9 cellular contexts compared by ENCODE assay signal in genomic region chr9:76905661-76905983, GRCh38. TPM values are rescaled to one million over a fixed set of nuclear protein-coding genes. Genes with fewer than 3 reads are reported as not detected.
DNase-seq lines count a peak whose midpoint lies in the region; ATAC-seq and TF ChIP-seq lines count a peak whose summit lies in the region.
"Had no signal": no experiment of that assay in that cellular context is flagged by ENCODE, and none has a peak within 500 bp of the region (broad histone marks: within the 10 kb centered on the region; RNA-seq: fewer than 3 reads in every experiment).

No MANE protein-coding gene starts in this region.

- peak overlapping the region; percentile 43 for H3K4me3 ChIP-seq in retinal pigment epithelial cell (ENCODE audit: low read length)
- H3K4me3 ChIP-seq: K562 had no signal

- peaks cover 9% of the 10 kb centered on the region for H3K27me3 Mint-ChIP-seq in glutamatergic neuron (ENCODE audit: unreplicated experiment)
- peaks cover 48% of the 10 kb centered on the region for H3K27me3 Mint-ChIP-seq in activated CD4-positive, alpha-beta memory T cell treated with anti-CD3 and anti-CD28 coated beads, Interleukin-2, amount 10 ng/mL, durations not matched to agents 7 days and 5 days

- DNase-seq in G401 (ENCODE audit: low spot score) (peak; percentile 15), glutamatergic neuron (no peak), retinal pigment epithelial cell (ENCODE audit: low read depth) (no peak), COLO829 (ENCODE audit: low spot score) (no peak), NCI-H128 (lab: John Stamatoyannopoulos, UW; ENCODE audit: unreplicated experiment) (no peak)
- DNase-seq in activated CD4-positive, alpha-beta memory T cell treated with anti-CD3 and anti-CD28 coated beads, Interleukin-2, amount 10 ng/mL, durations not matched to agents 7 days and 5 days, result no peak

- CTCF ChIA-PET in activated CD4-positive, alpha-beta memory T cell treated with anti-CD3 and anti-CD28 coated beads, Interleukin-2, amount 10 ng/mL, durations not matched to agents 7 days and 5 days (lab: Charles Lee), result no interaction called here

- TF ChIP-seq CTCF in VCaP (conservative IDR thresholded peaks at IDR 0.05) (no peak), glutamatergic neuron (IDR thresholded peaks at IDR 0.05; ENCODE audit: partially characterized antibody, unreplicated experiment) (no peak), retinal pigment epithelial cell (conservative IDR thresholded peaks at IDR 0.05; ENCODE audit: low read depth, low read length) (no peak)

- peak overlapping the region; percentile 85 for H3K27ac ChIP-seq in VCaP

- H3K9me3 Mint-ChIP-seq in glutamatergic neuron (ENCODE audit: unreplicated experiment), result peaks cover 6% of the 10 kb centered on the region
- no peaks in the 10 kb centered on the region for H3K9me3 Mint-ChIP-seq in activated CD4-positive, alpha-beta memory T cell treated with anti-CD3 and anti-CD28 coated beads, Interleukin-2, amount 10 ng/mL, durations not matched to agents 7 days and 5 days

- H3K36me3 Mint-ChIP-seq in glutamatergic neuron (ENCODE audit: unreplicated experiment), result no peaks in the 10 kb centered on the region
- H3K36me3 Mint-ChIP-seq in activated CD4-positive, alpha-beta memory T cell treated with anti-CD3 and anti-CD28 coated beads, Interleukin-2, amount 10 ng/mL, durations not matched to agents 7 days and 5 days (ENCODE audit: low read depth), result no peaks in the 10 kb centered on the region

- in situ Hi-C loops in G401 (cut with HindIII; ENCODE audit: low sequenced_read_pairs), result no loop called here

- H3K4me1 Mint-ChIP-seq in glutamatergic neuron (ENCODE audit: low read depth, unreplicated experiment), result peaks cover 22% of the 10 kb centered on the region
- H3K4me1 Mint-ChIP-seq in activated CD4-positive, alpha-beta memory T cell treated with anti-CD3 and anti-CD28 coated beads, Interleukin-2, amount 10 ng/mL, durations not matched to agents 7 days and 5 days, result no peaks in the 10 kb centered on the region

- peak overlapping the region; percentile 70 for H3K27ac Mint-ChIP-seq in glutamatergic neuron (ENCODE audit: unreplicated experiment)
- H3K27ac Mint-ChIP-seq in activated CD4-positive, alpha-beta memory T cell treated with anti-CD3 and anti-CD28 coated beads, Interleukin-2, amount 10 ng/mL, durations not matched to agents 7 days and 5 days, result no peak overlapping the region

- H3K4me3 Mint-ChIP-seq in glutamatergic neuron (ENCODE audit: unreplicated experiment), result peak overlapping the region; percentile 95
- no peak overlapping the region for H3K4me3 Mint-ChIP-seq in activated CD4-positive, alpha-beta memory T cell treated with anti-CD3 and anti-CD28 coated beads, Interleukin-2, amount 10 ng/mL, durations not matched to agents 7 days and 5 days

- ATAC-seq in GM21786 (IDR thresholded peaks at IDR 0.05; ENCODE audit: unreplicated experiment), result no peak

- POLR2A ChIA-PET in activated CD4-positive, alpha-beta memory T cell treated with anti-CD3 and anti-CD28 coated beads, Interleukin-2, amount 10 ng/mL, durations not matched to agents 7 days and 5 days (lab: Charles Lee), result no interaction called here

RNA-seq across cellular contexts. Expression of gene PRUNE2, which starts 0.3 kb away (rescaled TPM):
- total RNA-seq in G401 (2014; rRNA removed; shearing (Covaris generic)), result not detected in 2 replicates
- total RNA-seq in glutamatergic neuron (ENCODE audit: unreplicated experiment), result 63.8 TPM
- total RNA-seq in activated CD4-positive, alpha-beta memory T cell treated with anti-CD3 and anti-CD28 coated beads, Interleukin-2, amount 10 ng/mL, durations not matched to agents 7 days and 5 days, result 1 to 10 TPM in 1 of 2 experiments, under 1 TPM in 1; 0.83 to 1.0 TPM

Comparison
In these comparisons a context has a peak if more than half of its experiments do, and no peak if none do; other contexts are left out.
1. RNA of gene PRUNE2, which starts 0.3 kb away (total RNA-seq): 63.8 TPM in glutamatergic neuron (single experiment); 0.83 to 1.0 TPM in activated CD4-positive, alpha-beta memory T cell treated with anti-CD3 and anti-CD28 coated beads, Interleukin-2, amount 10 ng/mL, durations not matched to agents 7 days and 5 days and not detected in G401; every median in the first group is over 10 times any median in the second.